In the genomic region with DNA sequence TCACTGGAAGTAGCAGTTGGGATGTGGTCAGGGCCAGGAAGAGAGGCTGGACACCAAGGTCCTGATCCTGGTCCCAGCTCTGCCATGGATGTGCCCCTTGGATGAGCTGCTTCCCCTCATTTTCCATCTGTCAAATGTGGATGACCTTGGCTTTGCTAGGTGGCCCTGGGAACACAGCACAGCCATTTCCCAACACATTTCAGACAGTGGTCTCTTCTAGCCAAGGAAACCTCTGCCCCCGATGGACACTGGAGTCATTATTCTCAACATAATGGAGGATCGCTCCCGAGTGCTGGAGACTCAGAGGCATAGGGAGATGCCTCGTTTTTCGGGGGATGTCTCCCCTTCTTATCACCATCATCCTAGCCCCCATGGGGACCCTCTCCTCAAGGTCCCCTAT, we compare ENCODE assay signal across 34 cellular contexts. TPM values are rescaled to one million over a fixed set of nuclear protein-coding genes. Genes with fewer than 3 reads are reported as not detected.
"Had no signal": no experiment of that assay in that cellular context is flagged by ENCODE, and none has a peak within 500 bp of the region (broad histone marks: within the 10 kb centered on the region; RNA-seq: fewer than 3 reads in every experiment).

No MANE protein-coding gene starts in this region.

- H3K4me3 ChIP-seq: coronary artery, esophagus muscularis mucosa, gastrocnemius medialis, heart left ventricle had no signal

- H3K27ac ChIP-seq: brain microvascular endothelial cell, coronary artery, dorsolateral prefrontal cortex, esophagus muscularis mucosa, foreskin keratinocyte, gastrocnemius medialis, heart left ventricle, WERI-Rb-1 had no signal

- ATAC-seq: activated CD4-positive, CD25-positive, alpha-beta regulatory T cell treated with anti-CD3 and anti-CD28 coated beads, Interleukin-2, amount 50 U/mL, for 24 hours; activated CD8-positive, alpha-beta T cell treated with anti-CD3 and anti-CD28 coated beads for 36 hours; activated T-cell treated with anti-CD3 and anti-CD28 coated beads, Interleukin-2, amount 50 U/mL, for 4 hours; activated T-helper 17 cell treated with anti-CD3 and anti-CD28 coated beads, Interleukin-2, amount 50 U/mL, for 72 hours; foreskin keratinocyte; gastrocnemius medialis; heart left ventricle had no signal

- H3K9me3 Mint-ChIP-seq: activated B cell treated with CpG ODN at 0.5 μM for 24 hours; activated CD8-positive, alpha-beta T cell treated with anti-CD3 and anti-CD28 coated beads for 36 hours; activated T-cell treated with anti-CD3 and anti-CD28 coated beads, Interleukin-2, amount 50 U/mL, for 4 hours; activated T-helper 17 cell treated with anti-CD3 and anti-CD28 coated beads, Interleukin-2, amount 50 U/mL, for 72 hours; central memory CD8-positive, alpha-beta T cell; dendritic cell treated with granulocyte-macrophage colony-stimulating factor and Interleukin-4, amounts not matched to agents 40 ng/mL and 50 ng/mL, for 4 days had no signal

- DNase-seq: activated B cell treated with CpG ODN at 0.5 μM for 24 hours; activated CD4-positive, alpha-beta T cell treated with anti-CD3 and anti-CD28 coated beads for 48 hours; activated CD4-positive, alpha-beta T cell treated with anti-CD3 and anti-CD28 coated beads, Interleukin-2, amount 50 U/mL, for 1 hour; activated CD4-positive, alpha-beta T cell treated with anti-CD3 and anti-CD28 coated beads, Interleukin-2, amount 50 U/mL, for 48 hours; activated CD8-positive, alpha-beta memory T cell treated with anti-CD3 and anti-CD28 coated beads for 24 hours; activated CD8-positive, alpha-beta T cell treated with anti-CD3 and anti-CD28 coated beads for 36 hours; activated effector memory CD4-positive, alpha-beta T cell treated with Interleukin-2 at 50 U/mL for 16 hours; activated gamma-delta T cell treated with Interleukin-2 at 50 U/mL for 16 hours; activated naive CD4-positive, alpha-beta T cell treated with anti-CD3 and anti-CD28 coated beads, Interleukin-2, amount 50 U/mL, for 16 hours; activated naive CD4-positive, alpha-beta T cell treated with Interleukin-2 at 50 U/mL for 16 hours; activated T-cell treated with anti-CD3 and anti-CD28 coated beads, Interleukin-2, amount 50 U/mL, for 4 hours; amniotic stem cell; anterior cingulate cortex; brain microvascular endothelial cell; dorsolateral prefrontal cortex; effector memory CD4-positive, alpha-beta T cell; erythroblast; foreskin keratinocyte; gastrocnemius medialis; glutamatergic neuron; T-helper 2 cell; WERI-Rb-1 had no signal

- H3K4me3 Mint-ChIP-seq: activated B cell treated with CpG ODN at 0.5 μM for 24 hours; activated CD8-positive, alpha-beta T cell treated with anti-CD3 and anti-CD28 coated beads for 36 hours; activated naive CD8-positive, alpha-beta T cell; activated T-cell treated with anti-CD3 and anti-CD28 coated beads, Interleukin-2, amount 50 U/mL, for 4 hours; activated T-helper 17 cell treated with anti-CD3 and anti-CD28 coated beads, Interleukin-2, amount 50 U/mL, for 72 hours; central memory CD8-positive, alpha-beta T cell; dendritic cell treated with granulocyte-macrophage colony-stimulating factor and Interleukin-4, amounts not matched to agents 40 ng/mL and 50 ng/mL, for 4 days had no signal

- H3K36me3 Mint-ChIP-seq: activated naive CD8-positive, alpha-beta T cell had no signal

- H3K27me3 Mint-ChIP-seq: activated CD8-positive, alpha-beta T cell treated with anti-CD3 and anti-CD28 coated beads for 36 hours; activated naive CD8-positive, alpha-beta T cell had no signal

- H3K36me3 ChIP-seq: brain microvascular endothelial cell, esophagus muscularis mucosa, gastrocnemius medialis, heart left ventricle, WERI-Rb-1 had no signal

- H3K27me3 ChIP-seq: brain microvascular endothelial cell had no signal

- H3K4me1 ChIP-seq: esophagus muscularis mucosa, foreskin keratinocyte, gastrocnemius medialis, heart left ventricle had no signal

- H3K4me1 Mint-ChIP-seq: activated B cell treated with CpG ODN at 0.5 μM for 24 hours; activated T-helper 17 cell treated with anti-CD3 and anti-CD28 coated beads, Interleukin-2, amount 50 U/mL, for 72 hours; central memory CD8-positive, alpha-beta T cell had no signal

- H3K27ac Mint-ChIP-seq: activated B cell treated with CpG ODN at 0.5 μM for 24 hours; activated CD8-positive, alpha-beta T cell treated with anti-CD3 and anti-CD28 coated beads for 36 hours; activated naive CD8-positive, alpha-beta T cell; activated T-helper 17 cell treated with anti-CD3 and anti-CD28 coated beads, Interleukin-2, amount 50 U/mL, for 72 hours; dendritic cell treated with granulocyte-macrophage colony-stimulating factor and Interleukin-4, amounts not matched to agents 40 ng/mL and 50 ng/mL, for 4 days had no signal

- H3K9me3 ChIP-seq: gastrocnemius medialis, heart left ventricle had no signal

RNA-seq across cellular contexts. Expression of a gene that starts 13.6 kb away (rescaled TPM):
- total RNA-seq: activated B cell treated with CpG ODN at 0.5 μM for 24 hours; activated CD8-positive, alpha-beta T cell treated with anti-CD3 and anti-CD28 coated beads for 36 hours; activated T-cell treated with anti-CD3 and anti-CD28 coated beads, Interleukin-2, amount 50 U/mL, for 4 hours; activated T-helper 17 cell treated with anti-CD3 and anti-CD28 coated beads, Interleukin-2, amount 50 U/mL, for 72 hours; astrocyte; bronchial epithelial cell; cardiac septum; esophagus muscularis mucosa; foreskin keratinocyte; gastrocnemius medialis; T-helper 1 cell treated with Interleukin-12 subunit alpha and Interleukin-12 subunit beta and Interleukin-4 antibody, amounts not matched to agents 30 ng/mL and 1 ng/mL, for 36 hours had no signal
- polyA plus RNA-seq: foreskin keratinocyte, heart left ventricle had no signal

RNA-seq across cellular contexts. Expression of a gene that starts 55.1 kb away (rescaled TPM):
- total RNA-seq: activated B cell treated with CpG ODN at 0.5 μM for 24 hours; activated T-helper 17 cell treated with anti-CD3 and anti-CD28 coated beads, Interleukin-2, amount 50 U/mL, for 72 hours; foreskin keratinocyte had no signal
- polyA plus RNA-seq: foreskin keratinocyte had no signal
